ENCODE assay signal across 8 cellular contexts in genomic region chr10:104120512-104120902, GRCh38. TPM values are rescaled to one million over a fixed set of nuclear protein-coding genes. Genes with fewer than 3 reads are reported as not detected.
DNase-seq lines count a peak whose midpoint lies in the region; ATAC-seq and TF ChIP-seq lines count a peak whose summit lies in the region.

No MANE protein-coding gene starts in this region.

- H3K27me3 ChIP-seq in GM23248 (replicated peaks; ENCODE audit: insufficient read depth): no peaks in the 10 kb centered on the region

- H4K20me1 ChIP-seq in GM23248 (ENCODE audit: insufficient read depth): no peaks in the 10 kb centered on the region

- H3K9ac ChIP-seq in GM23248: peak overlapping the region; percentile 98

- peaks cover 40% of the 10 kb centered on the region for H3K4me1 ChIP-seq in GM23248 (ENCODE audit: insufficient read depth)

- H3F3A ChIP-seq in GM23248 (ENCODE audit: insufficient read depth): peaks cover 17% of the 10 kb centered on the region

- peak overlapping the region; percentile 86 for H3K4me2 ChIP-seq in GM23248 (ENCODE audit: unreplicated experiment)

- peaks cover 6% of the 10 kb centered on the region for H3K27me3 Mint-ChIP-seq in T-helper 17 cell

- H2AFZ ChIP-seq in GM23248: peak overlapping the region; percentile 89

- peak overlapping the region; percentile 80 for H3K4me3 ChIP-seq in GM23248
- H3K4me3 ChIP-seq in fibroblast of villous mesenchyme (ENCODE audit: low read depth, low read length): peak overlapping the region; percentile 67
- H3K4me3 ChIP-seq in skeletal muscle cell (ENCODE audit: low read depth, low read length): peak overlapping the region; percentile 76

- H3K36me3 Mint-ChIP-seq in T-helper 17 cell (ENCODE audit: low read depth): no peaks in the 10 kb centered on the region

- H3K9me2 ChIP-seq in GM23248 (ENCODE audit: insufficient read depth): no peaks in the 10 kb centered on the region

- peaks cover 10% of the 10 kb centered on the region; the same call in 1 of the 2 replicates for H3K79me2 ChIP-seq in GM23248 (ENCODE audit: insufficient read depth)

- H3K36me3 ChIP-seq in GM23248 (ENCODE audit: low read depth): no peaks in the 10 kb centered on the region

- no peak for ATAC-seq in T-helper 17 cell

- DNase-seq in GM23248: no peak
- DNase-seq in T-helper 17 cell: no peak
- no peak for DNase-seq in fibroblast of villous mesenchyme (ENCODE audit: low read depth)
- no peak for DNase-seq in skeletal muscle cell (ENCODE audit: low read depth)
- DNase-seq in RPMI8226: no peak
- DNase-seq in GM10266 (ENCODE audit: extremely low spot score): no peak
- DNase-seq in GM19238 (ENCODE audit: insufficient read length, low spot score): no peak
- no peak for DNase-seq in activated CD4-positive, CD25-positive, alpha-beta regulatory T cell (lab: John Stamatoyannopoulos, UW)

- H3K27ac ChIP-seq in GM23248: peak overlapping the region; percentile 100

- no peak for TF ChIP-seq CTCF in fibroblast of villous mesenchyme (IDR thresholded peaks at IDR 0.05; ENCODE audit: insufficient read depth, low read depth, low read length)
- TF ChIP-seq CTCF in GM10266 (IDR thresholded peaks at IDR 0.05; ENCODE audit: control insufficient read depth, insufficient read depth, low read depth, missing control alignments): no peak

- H3K9me3 ChIP-seq in GM23248 (ENCODE audit: low read depth) (no peaks in the 10 kb centered on the region), T-helper 17 cell (ENCODE audit: control insufficient read depth, low read length, poor library complexity, severe bottlenecking) (no peaks in the 10 kb centered on the region)

- 11 to 24% methylated on average over 2 of the region's 2 CpGs for whole genome bisulfite sequencing in GM23248 (ENCODE audit: low coverage in 1 of 2, low lambda C conversion rate in 2 of 2, missing lambda C conversion rate in 2 of 2), 2 experiments

- H3K4me1 Mint-ChIP-seq in T-helper 17 cell: peaks cover 13% of the 10 kb centered on the region

- H3K4me3 Mint-ChIP-seq in T-helper 17 cell: peak overlapping the region; percentile 90

- H3K27ac Mint-ChIP-seq in T-helper 17 cell: peak overlapping the region; percentile 98

- in situ Hi-C loops in GM23248 (cut with MboI): no loop called here

RNA-seq across cellular contexts. Expression of gene SFR1, which starts 1.5 kb away (rescaled TPM):
- total RNA-seq in GM23248 (2014; rRNA removed; shearing (Covaris generic)): 4.4 and 4.6 TPM in 2 replicates
- 9.1 TPM in 2 replicates for polyA plus RNA-seq in GM23248 (2016; fragmentation: Nextera tagmentation; extraction: Ambion mirVana)
- 10 to 100 TPM; 10.9 to 16.3 TPM for total RNA-seq in T-helper 17 cell
- 6.1 and 8.2 TPM in 2 replicates for total RNA-seq in fibroblast of villous mesenchyme

RNA-seq across cellular contexts. Expression of gene COL17A1, which starts 34.8 kb away (rescaled TPM):
- total RNA-seq in GM23248 (2014; rRNA removed; shearing (Covaris generic)): 0.25 TPM in 1 of 2 replicates, not detected in the other
- polyA plus RNA-seq in GM23248 (2016; fragmentation: Nextera tagmentation; extraction: Ambion mirVana): 0.30 and 0.51 TPM in 2 replicates
- total RNA-seq in T-helper 17 cell (not detected), fibroblast of villous mesenchyme (not detected in 2 replicates)
